ENCODE assay signal across 18 cellular contexts in the genomic region with DNA sequence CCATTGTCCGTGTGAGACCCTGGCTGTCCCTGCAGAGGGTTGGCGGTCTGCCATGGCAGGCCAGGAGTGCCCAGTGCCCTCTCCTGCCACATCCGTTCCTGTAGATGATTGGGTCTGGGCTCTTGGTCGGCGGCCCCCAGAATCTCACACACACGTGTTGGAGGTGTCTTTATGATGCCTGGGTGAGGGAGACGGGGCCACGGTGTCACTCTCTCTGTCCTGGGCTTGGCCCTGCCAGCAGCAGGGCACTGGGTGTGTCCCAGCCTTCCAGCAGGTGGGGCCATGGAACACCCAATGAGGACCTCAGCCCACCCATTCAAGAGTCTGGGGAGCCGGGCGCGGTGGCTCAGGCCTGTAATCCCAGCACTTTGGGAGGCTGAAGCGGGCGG. TPM values are rescaled to one million over a fixed set of nuclear protein-coding genes. Genes with fewer than 3 reads are reported as not detected.
DNase-seq lines count a peak whose midpoint lies in the region; ATAC-seq and TF ChIP-seq lines count a peak whose summit lies in the region.
"Had no signal": no experiment of that assay in that cellular context is flagged by ENCODE, and none has a peak within 500 bp of the region (broad histone marks: within the 10 kb centered on the region; RNA-seq: fewer than 3 reads in every experiment).

No MANE protein-coding gene starts in this region.

- H3K9ac ChIP-seq in BLaER1 (peak overlapping the region; percentile 16; the same call in 1 of the 2 replicates), neural progenitor cell (no peak overlapping the region)

- peak overlapping the region; percentile 92 for H3K4me2 ChIP-seq in BLaER1
- H3K4me2 ChIP-seq in neural progenitor cell = no peak overlapping the region

- no peak overlapping the region for H3K27ac Mint-ChIP-seq in neural progenitor cell
- no peak overlapping the region for H3K27ac Mint-ChIP-seq in activated CD8-positive, alpha-beta T cell treated with anti-CD3 and anti-CD28 coated beads for 36 hours
- H3K27ac Mint-ChIP-seq: stimulated activated naive CD8-positive, alpha-beta T cell treated with anti-CD3 and anti-CD28 coated beads, Interleukin-15, Interleukin-2, amounts not matched to agents 100 ng/mL and 50 ng/mL, for 24 hours had no signal

- H3K27ac ChIP-seq in BLaER1 = no peak overlapping the region
- H3K27ac ChIP-seq in HL-60 (replicated peaks) = peak overlapping the region; percentile 40
- peak overlapping the region in 3 of 4 donors; percentile 85 to 90 (median 88) for H3K27ac ChIP-seq in esophagus squamous epithelium
- H3K27ac ChIP-seq in neural progenitor cell = no peak overlapping the region

- H3K79me2 ChIP-seq in neural progenitor cell (ENCODE audit: low read depth) = no peaks in the 10 kb centered on the region

- H3K4me1 ChIP-seq in BLaER1 (peaks cover 98% of the 10 kb centered on the region), esophagus squamous epithelium (peaks cover 55 to 95% (median 56%) of the 10 kb centered on the region in 3 donors), neural progenitor cell (peaks cover 15% of the 10 kb centered on the region)

- DNase-seq in HL-60 (ENCODE audit: low read depth in 1 of 2, low spot score in 1 of 2) (no peak), esophagus squamous epithelium (lab: John Stamatoyannopoulos, UW) (no peak), neural progenitor cell (ENCODE audit: low spot score) (no peak), dedifferentiated amniotic fluid mesenchymal stem cell (ENCODE audit: extremely low spot score) (no peak), GOT3 (lab: John Stamatoyannopoulos, UW) (no peak)
- no peak for DNase-seq in activated CD8-positive, alpha-beta T cell treated with anti-CD3 and anti-CD28 coated beads for 36 hours
- DNase-seq: activated effector memory CD4-positive, alpha-beta T cell treated with Interleukin-2 at 50 U/mL for 16 hours; foreskin melanocyte; naive thymus-derived CD8-positive, alpha-beta T cell; NCI-H1930; NCI-H446; SIG-M5 had no signal

- no peak overlapping the region for H2AFZ ChIP-seq in neural progenitor cell (replicated peaks)

- TF ChIP-seq POLR2A in esophagus squamous epithelium (IDR thresholded peaks at IDR 0.05) = no peak

- no peaks in the 10 kb centered on the region for H3K36me3 Mint-ChIP-seq in neural progenitor cell
- H3K36me3 Mint-ChIP-seq in activated CD8-positive, alpha-beta T cell treated with anti-CD3 and anti-CD28 coated beads for 36 hours (ENCODE audit: low read depth) = no peaks in the 10 kb centered on the region
- H3K36me3 Mint-ChIP-seq: naive thymus-derived CD8-positive, alpha-beta T cell had no signal

- H3K4me3 ChIP-seq in BLaER1 (no peak overlapping the region), HL-60 (replicated peaks; ENCODE audit: insufficient read depth, low read length) (no peak overlapping the region), esophagus squamous epithelium (no peak overlapping the region), neural progenitor cell (no peak overlapping the region)
- H3K4me3 ChIP-seq: adrenal gland had no signal

- H3K9me3 Mint-ChIP-seq in neural progenitor cell = no peaks in the 10 kb centered on the region
- no peaks in the 10 kb centered on the region for H3K9me3 Mint-ChIP-seq in activated CD8-positive, alpha-beta T cell treated with anti-CD3 and anti-CD28 coated beads for 36 hours
- H3K9me3 Mint-ChIP-seq: naive thymus-derived CD8-positive, alpha-beta T cell; stimulated activated naive CD8-positive, alpha-beta T cell treated with anti-CD3 and anti-CD28 coated beads, Interleukin-15, Interleukin-2, amounts not matched to agents 100 ng/mL and 50 ng/mL, for 24 hours had no signal

- CTCF ChIA-PET in activated CD8-positive, alpha-beta T cell treated with anti-CD3 and anti-CD28 coated beads for 36 hours (lab: Charles Lee) = no interaction called here

- no peak overlapping the region for H3K4me3 Mint-ChIP-seq in neural progenitor cell
- no peak overlapping the region for H3K4me3 Mint-ChIP-seq in activated CD8-positive, alpha-beta T cell treated with anti-CD3 and anti-CD28 coated beads for 36 hours
- H3K4me3 Mint-ChIP-seq: naive thymus-derived CD8-positive, alpha-beta T cell; stimulated activated naive CD8-positive, alpha-beta T cell treated with anti-CD3 and anti-CD28 coated beads, Interleukin-15, Interleukin-2, amounts not matched to agents 100 ng/mL and 50 ng/mL, for 24 hours had no signal

- intact Hi-C loops in esophagus squamous epithelium (cut with DNase I) = no loop called here
- intact Hi-C loops in activated CD8-positive, alpha-beta T cell treated with anti-CD3 and anti-CD28 coated beads for 36 hours (cut with micrococcal nuclease) = no loop called here

- H3K9me3 ChIP-seq in BLaER1 (no peaks in the 10 kb centered on the region), esophagus squamous epithelium (no peaks in the 10 kb centered on the region), neural progenitor cell (ENCODE audit: low read depth) (no peaks in the 10 kb centered on the region)
- H3K9me3 ChIP-seq: adrenal gland had no signal

- H3F3A ChIP-seq in neural progenitor cell (ENCODE audit: low read depth) = no peaks in the 10 kb centered on the region

- peaks cover 41% of the 10 kb centered on the region for H3K4me1 Mint-ChIP-seq in neural progenitor cell
- no peaks in the 10 kb centered on the region for H3K4me1 Mint-ChIP-seq in activated CD8-positive, alpha-beta T cell treated with anti-CD3 and anti-CD28 coated beads for 36 hours (ENCODE audit: low read depth)
- H3K4me1 Mint-ChIP-seq: naive thymus-derived CD8-positive, alpha-beta T cell had no signal

- H4K20me1 ChIP-seq in BLaER1 = 0 out of 2 replicates have a peak, but pooled peaks cover 5% of the 10 kb centered on the region
- no peaks in the 10 kb centered on the region for H4K20me1 ChIP-seq in neural progenitor cell (ENCODE audit: low read depth)

- no peak for ATAC-seq in GM19463 (IDR thresholded peaks at IDR 0.05; ENCODE audit: unreplicated experiment)
- no peak for ATAC-seq in activated CD8-positive, alpha-beta T cell treated with anti-CD3 and anti-CD28 coated beads for 36 hours
- ATAC-seq: activated CD4-positive, CD25-positive, alpha-beta regulatory T cell treated with anti-CD3 and anti-CD28 coated beads, Interleukin-2, amount 50 U/mL, for 24 hours; naive thymus-derived CD8-positive, alpha-beta T cell had no signal

- TF ChIP-seq CTCF in HL-60 (IDR thresholded peaks at IDR 0.05; ENCODE audit: insufficient read depth, low read length) (no peak), esophagus squamous epithelium (IDR thresholded peaks at IDR 0.05) (no peak), neural progenitor cell (IDR thresholded peaks at IDR 0.05) (peak; percentile 20)
- no peak for TF ChIP-seq CTCF in activated CD8-positive, alpha-beta T cell treated with anti-CD3 and anti-CD28 coated beads for 36 hours (IDR thresholded peaks at IDR 0.05)

- 80 to 96% methylated on average over 1 to 4 of the region's 13 CpGs for whole genome bisulfite sequencing in esophagus squamous epithelium, 2 donors

- H3K27me3 Mint-ChIP-seq in neural progenitor cell (ENCODE audit: insufficient read depth, low read depth) = peaks cover 6% of the 10 kb centered on the region
- H3K27me3 Mint-ChIP-seq in activated CD8-positive, alpha-beta T cell treated with anti-CD3 and anti-CD28 coated beads for 36 hours = no peaks in the 10 kb centered on the region
- H3K27me3 Mint-ChIP-seq: stimulated activated naive CD8-positive, alpha-beta T cell treated with anti-CD3 and anti-CD28 coated beads, Interleukin-15, Interleukin-2, amounts not matched to agents 100 ng/mL and 50 ng/mL, for 24 hours had no signal

- POLR2A ChIA-PET in activated CD8-positive, alpha-beta T cell treated with anti-CD3 and anti-CD28 coated beads for 36 hours (lab: Charles Lee) = no interaction called here

- H3K27me3 ChIP-seq in BLaER1 (no peaks in the 10 kb centered on the region), HL-60 (ENCODE audit: insufficient read depth, poor library complexity, severe bottlenecking) (no peaks in the 10 kb centered on the region), esophagus squamous epithelium (no peaks in the 10 kb centered on the region), neural progenitor cell (no peaks in the 10 kb centered on the region)
- H3K27me3 ChIP-seq: adrenal gland had no signal

- no peaks in the 10 kb centered on the region for H3K36me3 ChIP-seq in BLaER1
- no peaks in the 10 kb centered on the region for H3K36me3 ChIP-seq in esophagus squamous epithelium
- H3K36me3 ChIP-seq in neural progenitor cell = no peaks in the 10 kb centered on the region
- H3K36me3 ChIP-seq: adrenal gland had no signal

RNA-seq across cellular contexts. Expression of gene UNC5B, which starts 30.2 kb away (rescaled TPM):
- 10 to 100 TPM; 18.9 to 48.1 (median 28.4) TPM for total RNA-seq in esophagus squamous epithelium
- total RNA-seq in neural progenitor cell (ENCODE audit: low replicate concordance) = 3.3 and 9.2 TPM in 2 replicates
- under 1 TPM; 0.07 TPM for total RNA-seq in activated CD8-positive, alpha-beta T cell treated with anti-CD3 and anti-CD28 coated beads for 36 hours
- total RNA-seq: naive thymus-derived CD8-positive, alpha-beta T cell; T-helper 2 cell treated with Interferon-gamma antibody and Interleukin-4, amounts not matched to agents 100 ng/mL and 5 ng/mL, for 36 hours had no signal

Comparison
In these comparisons a context has a peak if more than half of its experiments do, and no peak if none do; other contexts are left out.
1. H3K27ac ChIP-seq: peak in HL-60 (single experiment) and esophagus squamous epithelium (3 of 4); none in BLaER1 (single experiment) and neural progenitor cell (single experiment).